Comparison of ENCODE assay signal across 1 cellular context in genomic region chr7:149558149-149558861, GRCh38.
TF ChIP-seq lines count a peak whose summit lies in the region.

No MANE protein-coding gene starts in this region.

TF ChIP-seq in GM23338, 12 proteins besides CTCF, POLR2A, EP300 and RAD21 (continued from another document):
- TF ChIP-seq, protein P1, sequence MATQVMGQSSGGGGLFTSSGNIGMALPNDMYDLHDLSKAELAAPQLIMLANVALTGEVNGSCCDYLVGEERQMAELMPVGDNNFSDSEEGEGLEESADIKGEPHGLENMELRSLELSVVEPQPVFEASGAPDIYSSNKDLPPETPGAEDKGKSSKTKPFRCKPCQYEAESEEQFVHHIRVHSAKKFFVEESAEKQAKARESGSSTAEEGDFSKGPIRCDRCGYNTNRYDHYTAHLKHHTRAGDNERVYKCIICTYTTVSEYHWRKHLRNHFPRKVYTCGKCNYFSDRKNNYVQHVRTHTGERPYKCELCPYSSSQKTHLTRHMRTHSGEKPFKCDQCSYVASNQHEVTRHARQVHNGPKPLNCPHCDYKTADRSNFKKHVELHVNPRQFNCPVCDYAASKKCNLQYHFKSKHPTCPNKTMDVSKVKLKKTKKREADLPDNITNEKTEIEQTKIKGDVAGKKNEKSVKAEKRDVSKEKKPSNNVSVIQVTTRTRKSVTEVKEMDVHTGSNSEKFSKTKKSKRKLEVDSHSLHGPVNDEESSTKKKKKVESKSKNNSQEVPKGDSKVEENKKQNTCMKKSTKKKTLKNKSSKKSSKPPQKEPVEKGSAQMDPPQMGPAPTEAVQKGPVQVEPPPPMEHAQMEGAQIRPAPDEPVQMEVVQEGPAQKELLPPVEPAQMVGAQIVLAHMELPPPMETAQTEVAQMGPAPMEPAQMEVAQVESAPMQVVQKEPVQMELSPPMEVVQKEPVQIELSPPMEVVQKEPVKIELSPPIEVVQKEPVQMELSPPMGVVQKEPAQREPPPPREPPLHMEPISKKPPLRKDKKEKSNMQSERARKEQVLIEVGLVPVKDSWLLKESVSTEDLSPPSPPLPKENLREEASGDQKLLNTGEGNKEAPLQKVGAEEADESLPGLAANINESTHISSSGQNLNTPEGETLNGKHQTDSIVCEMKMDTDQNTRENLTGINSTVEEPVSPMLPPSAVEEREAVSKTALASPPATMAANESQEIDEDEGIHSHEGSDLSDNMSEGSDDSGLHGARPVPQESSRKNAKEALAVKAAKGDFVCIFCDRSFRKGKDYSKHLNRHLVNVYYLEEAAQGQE (IDR thresholded peaks at IDR 0.05; ENCODE audit: unreplicated experiment) = no peak
- TF ChIP-seq STAT1 (IDR thresholded peaks at IDR 0.05; ENCODE audit: unreplicated experiment) (no peak), POLR2AphosphoS5 (IDR thresholded peaks at IDR 0.05; ENCODE audit: low read depth) (no peak), ZNF331 (CRISPR knock-in tag; IDR thresholded peaks at IDR 0.05; ENCODE audit: low read depth) (no peak)
